ENCODE assay signal across 1 cellular context in the genomic region with DNA sequence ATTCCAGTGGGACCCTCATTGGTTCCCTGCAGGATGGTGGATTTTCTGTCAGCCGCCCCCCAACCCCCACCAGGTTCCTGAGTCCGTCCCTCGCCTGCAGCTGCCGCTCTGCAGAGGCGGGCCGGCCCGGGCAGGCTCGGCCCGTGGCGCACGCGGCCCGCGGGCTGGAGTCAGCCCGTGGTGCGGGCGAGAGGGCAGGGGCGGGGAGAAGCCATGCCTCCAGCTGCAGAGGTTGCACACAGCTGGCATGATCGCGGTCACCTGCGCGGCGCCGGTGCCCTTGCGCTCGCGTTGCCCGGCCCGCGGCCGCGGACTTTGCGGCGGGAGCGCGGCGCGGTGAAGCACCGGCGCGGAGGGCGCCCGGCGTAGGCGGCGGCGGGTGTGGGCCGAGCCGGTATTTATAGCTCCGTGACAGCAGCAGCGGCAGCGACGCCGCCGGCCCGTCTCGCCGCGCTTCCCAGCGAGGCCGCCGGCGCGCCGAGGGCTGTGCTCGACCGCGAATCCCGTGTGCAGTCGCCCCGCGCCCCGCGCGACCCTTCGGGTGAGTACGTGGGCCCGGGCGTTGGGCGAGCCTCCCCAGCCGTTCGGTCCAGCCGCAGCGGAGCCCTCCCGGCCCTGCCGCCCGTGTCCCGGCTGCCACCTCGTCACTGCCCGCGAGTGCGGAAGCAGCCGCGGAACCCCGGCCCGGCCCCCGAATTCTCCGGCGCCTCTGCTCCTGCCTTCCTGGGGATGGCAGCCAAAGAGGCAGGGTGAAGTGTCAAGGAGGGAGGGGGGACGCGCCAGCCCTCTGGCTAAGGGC.
TF ChIP-seq lines count a peak whose summit lies in the region.

TSS of gene TMEM117 (plus strand) at position 426 of the 799 bp plus-strand sequence.

TF ChIP-seq in IMR-90, 13 proteins besides CTCF, POLR2A, EP300 and RAD21:
- TF ChIP-seq MXI1 (IDR thresholded peaks at IDR 0.05; ENCODE audit: borderline replicate concordance, low read depth, low read length), result peak; percentile 80; the same call in 1 of the 2 replicates
- TF ChIP-seq, protein P1, sequence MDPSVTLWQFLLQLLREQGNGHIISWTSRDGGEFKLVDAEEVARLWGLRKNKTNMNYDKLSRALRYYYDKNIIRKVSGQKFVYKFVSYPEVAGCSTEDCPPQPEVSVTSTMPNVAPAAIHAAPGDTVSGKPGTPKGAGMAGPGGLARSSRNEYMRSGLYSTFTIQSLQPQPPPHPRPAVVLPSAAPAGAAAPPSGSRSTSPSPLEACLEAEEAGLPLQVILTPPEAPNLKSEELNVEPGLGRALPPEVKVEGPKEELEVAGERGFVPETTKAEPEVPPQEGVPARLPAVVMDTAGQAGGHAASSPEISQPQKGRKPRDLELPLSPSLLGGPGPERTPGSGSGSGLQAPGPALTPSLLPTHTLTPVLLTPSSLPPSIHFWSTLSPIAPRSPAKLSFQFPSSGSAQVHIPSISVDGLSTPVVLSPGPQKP (IDR thresholded peaks at IDR 0.05; ENCODE audit: borderline replicate concordance, low read depth, low read length), result no peak
- TF ChIP-seq BHLHE40 (IDR thresholded peaks at IDR 0.05; ENCODE audit: low read depth, low read length), result peak; percentile 9
- peak; percentile 19 for TF ChIP-seq RCOR1 (IDR thresholded peaks at IDR 0.05; ENCODE audit: insufficient replicate concordance, low read length)
TF ChIP-seq in IMR-90: peak in this region for 3.
